In genomic region chr19:51036519-51036918, GRCh38 we compare ENCODE assay signal across 1 cellular context.
A peak's percentile ranks its signal among the peaks of the same experiment; 100 is the strongest.
TF ChIP-seq lines count a peak whose summit lies in the region.

No MANE protein-coding gene starts in this region.

TF ChIP-seq in K562, 482 proteins besides CTCF, POLR2A, EP300 and RAD21 (continued from another document):
- TF ChIP-seq ZNF407 (IDR thresholded peaks at IDR 0.05; ENCODE audit: low read depth) (no peak), MAFG (tag; conservative IDR thresholded peaks at IDR 0.05) (peak; percentile 49), ARID3B (CRISPR knock-in tag; IDR thresholded peaks at IDR 0.05; ENCODE audit: borderline replicate concordance) (no peak), ZNF408 (CRISPR knock-in tag; IDR thresholded peaks at IDR 0.05; ENCODE audit: low read depth) (no peak)
TF ChIP-seq in K562: peak in this region for 21.
